23 cellular contexts compared by ENCODE assay signal in genomic region chr2:44771510-44771909, GRCh38.
"Had no signal": no experiment of that assay in that cellular context is flagged by ENCODE, and none has a peak within 500 bp of the region (broad histone marks: within the 10 kb centered on the region; RNA-seq: fewer than 3 reads in every experiment).

No MANE protein-coding gene starts in this region.

- H3K4me3 Mint-ChIP-seq: naive B cell, nephron progenitor cell had no signal

- H3K27ac ChIP-seq: dorsolateral prefrontal cortex, hepatocyte, neutrophil, right atrium auricular region, stomach, thoracic aorta, transverse colon had no signal

- H3K4me1 ChIP-seq: right atrium auricular region, transverse colon had no signal

- H3K4me2 ChIP-seq: hepatocyte had no signal

- H3K36me3 ChIP-seq: neutrophil, right atrium auricular region, stomach, thoracic aorta, transverse colon had no signal

- H3K4me3 ChIP-seq: dorsolateral prefrontal cortex, hepatocyte, lung, right atrium auricular region, stomach, thoracic aorta, transverse colon had no signal

- H2AFZ ChIP-seq: hepatocyte had no signal

- DNase-seq: cortex of kidney; dorsolateral prefrontal cortex; effector CD8-positive, alpha-beta T cell; foreskin melanocyte; head of caudate nucleus; kidney; left cardiac atrium; left ventricle myocardium superior; mesenchymal stem cell; midbrain; naive B cell; nephron progenitor cell; small intestine; stimulated activated CD4-positive, alpha-beta T cell treated with anti-CD3 and anti-CD28 coated beads, Interleukin-12 subunit alpha, Interleukin-12 subunit beta, amount 100 ng/mL, for 4 hours; stimulated activated naive CD4-positive, alpha-beta T cell; stomach; substantia nigra; transverse colon had no signal

- H3K27ac Mint-ChIP-seq: nephron progenitor cell had no signal

- H3K79me2 ChIP-seq: hepatocyte had no signal

- H3K9me3 Mint-ChIP-seq: naive B cell, nephron progenitor cell had no signal

- H3K9me3 ChIP-seq: neutrophil, right atrium auricular region, stomach, thoracic aorta, transverse colon had no signal
